19 cellular contexts compared by ENCODE assay signal in genomic region chr12:104713444-104713843, GRCh38.
"Had no signal": no experiment of that assay in that cellular context is flagged by ENCODE, and none has a peak within 500 bp of the region (broad histone marks: within the 10 kb centered on the region; RNA-seq: fewer than 3 reads in every experiment).

No MANE protein-coding gene starts in this region.

- H3K27me3 Mint-ChIP-seq: activated B cell treated with CpG ODN at 0.5 μM for 24 hours; activated CD4-positive, alpha-beta memory T cell treated with anti-CD3 and anti-CD28 coated beads for 36 hours; activated CD8-positive, alpha-beta memory T cell treated with anti-CD3 and anti-CD28 coated beads, Interleukin-2, amount 10 ng/mL, durations not matched to agents 7 days and 5 days; activated naive CD8-positive, alpha-beta T cell treated with anti-CD3 and anti-CD28 coated beads, Interleukin-2, amount 10 ng/mL, durations not matched to agents 7 days and 5 days; naive B cell had no signal

- H3K27ac Mint-ChIP-seq: activated B cell treated with CpG ODN at 0.5 μM for 24 hours; activated CD8-positive, alpha-beta memory T cell treated with anti-CD3 and anti-CD28 coated beads, Interleukin-2, amount 10 ng/mL, durations not matched to agents 7 days and 5 days; activated T-helper 2 cell treated with anti-CD3 and anti-CD28 coated beads, Interferon-gamma antibody, Interleukin-2, Interleukin-4, amounts not matched to agents 10 μg/mL and 5 μg/mL and 100 μg/mL, durations not matched to agents 14 hours and 24 hours and 36 hours had no signal

- H3K4me3 Mint-ChIP-seq: activated B cell treated with CpG ODN at 0.5 μM for 24 hours; activated CD4-positive, alpha-beta memory T cell treated with anti-CD3 and anti-CD28 coated beads for 36 hours; activated CD8-positive, alpha-beta memory T cell treated with anti-CD3 and anti-CD28 coated beads, Interleukin-2, amount 10 ng/mL, durations not matched to agents 7 days and 5 days; activated naive CD8-positive, alpha-beta T cell treated with anti-CD3 and anti-CD28 coated beads, Interleukin-2, amount 10 ng/mL, durations not matched to agents 7 days and 5 days; naive B cell had no signal

- H3K9me3 Mint-ChIP-seq: activated B cell treated with CpG ODN at 0.5 μM for 24 hours; activated CD4-positive, alpha-beta memory T cell treated with anti-CD3 and anti-CD28 coated beads for 36 hours; activated naive CD8-positive, alpha-beta T cell treated with anti-CD3 and anti-CD28 coated beads, Interleukin-2, amount 10 ng/mL, durations not matched to agents 7 days and 5 days; activated T-helper 2 cell treated with anti-CD3 and anti-CD28 coated beads, Interferon-gamma antibody, Interleukin-2, Interleukin-4, amounts not matched to agents 10 μg/mL and 5 μg/mL and 100 μg/mL, durations not matched to agents 14 hours and 24 hours and 36 hours; naive B cell had no signal

- H3K36me3 Mint-ChIP-seq: activated CD4-positive, alpha-beta memory T cell treated with anti-CD3 and anti-CD28 coated beads for 36 hours; naive B cell had no signal

- H3K9me3 ChIP-seq: body of pancreas, mucosa of descending colon, neutrophil, pancreas, sigmoid colon, tibial nerve had no signal

- DNase-seq: activated B cell treated with CpG ODN at 0.5 μM for 24 hours; activated CD4-positive, alpha-beta memory T cell treated with anti-CD3 and anti-CD28 coated beads for 36 hours; activated CD4-positive, alpha-beta T cell treated with anti-CD3 and anti-CD28 coated beads for 4 hours; activated CD8-positive, alpha-beta memory T cell treated with anti-CD3 and anti-CD28 coated beads, Interleukin-2, amount 10 ng/mL, durations not matched to agents 7 days and 5 days; activated naive CD4-positive, alpha-beta T cell treated with Interleukin-2 at 50 U/mL for 16 hours; activated naive CD8-positive, alpha-beta T cell treated with anti-CD3 and anti-CD28 coated beads, Interleukin-2, amount 10 ng/mL, durations not matched to agents 7 days and 5 days; body of pancreas; left cardiac atrium; mesenchymal stem cell; mucosa of descending colon; naive B cell; pancreas; sigmoid colon; stimulated activated CD4-positive, alpha-beta T cell treated with anti-CD3 and anti-CD28 coated beads, Interleukin-4, amount 100 ng/mL, for 4 hours; stimulated activated naive CD4-positive, alpha-beta T cell treated with Interleukin-2 at 50 U/mL for 16 hours; substantia nigra had no signal

- ATAC-seq: activated CD8-positive, alpha-beta memory T cell treated with anti-CD3 and anti-CD28 coated beads, Interleukin-2, amount 10 ng/mL, durations not matched to agents 7 days and 5 days; body of pancreas; left cardiac atrium; mucosa of descending colon; pancreas had no signal

- H3K36me3 ChIP-seq: pancreas, sigmoid colon, tibial nerve had no signal

- H3K27ac ChIP-seq: body of pancreas, neutrophil, pancreas, sigmoid colon, tibial nerve had no signal

- H3K4me3 ChIP-seq: body of pancreas, mucosa of descending colon, pancreas, sigmoid colon, tibial nerve had no signal

- H3K27me3 ChIP-seq: body of pancreas, neutrophil, pancreas, sigmoid colon, tibial nerve had no signal
